In the genomic region with DNA sequence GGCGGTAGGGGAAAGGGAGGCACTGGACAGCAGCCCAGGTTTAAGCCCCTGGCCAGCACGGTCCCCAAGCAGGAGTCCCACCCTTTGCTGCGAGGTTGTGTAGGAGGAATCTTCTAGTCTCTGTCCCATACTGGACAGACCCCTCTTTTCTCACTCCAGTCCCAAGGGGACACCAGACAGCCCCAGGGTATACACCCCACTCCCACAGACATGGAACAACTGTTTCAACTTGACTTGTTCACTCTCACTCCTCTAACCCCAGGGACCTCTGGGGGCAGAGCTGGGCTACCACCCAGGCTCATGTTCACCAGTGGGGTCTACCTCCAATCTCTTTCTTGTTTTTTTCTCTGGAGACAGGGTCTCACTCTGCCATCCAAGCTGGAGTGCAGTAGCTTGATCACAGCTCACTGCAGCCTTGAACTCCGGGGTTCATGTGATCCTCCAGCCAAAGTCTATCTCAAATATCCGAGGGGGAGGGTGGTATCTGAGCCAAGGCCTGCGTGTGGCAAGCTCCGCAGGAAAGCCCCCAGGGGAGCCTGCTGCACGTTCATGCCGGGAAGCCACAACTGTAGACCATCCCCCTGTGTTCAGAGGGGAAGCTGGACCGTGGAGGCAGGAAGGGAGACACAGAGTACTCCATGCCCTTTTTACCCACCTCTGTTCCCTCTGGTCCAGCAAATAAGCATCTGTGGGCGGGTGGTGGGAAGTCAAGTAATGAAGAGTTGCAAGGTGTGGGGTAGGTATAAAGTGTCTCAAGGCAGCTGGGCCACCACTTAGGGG, we compare ENCODE assay signal across 1 cellular context.
TF ChIP-seq lines count a peak whose summit lies in the region.

No MANE protein-coding gene starts in this region.

TF ChIP-seq in GM23338, 12 proteins besides CTCF, POLR2A, EP300 and RAD21 (continued from another document):
- TF ChIP-seq ETS1 (IDR thresholded peaks at IDR 0.05) (no peak), ZNF114 (CRISPR knock-in tag; IDR thresholded peaks at IDR 0.05) (no peak), STAT1 (IDR thresholded peaks at IDR 0.05; ENCODE audit: unreplicated experiment) (no peak), POLR2AphosphoS5 (IDR thresholded peaks at IDR 0.05; ENCODE audit: low read depth) (no peak)
- TF ChIP-seq, protein P1, sequence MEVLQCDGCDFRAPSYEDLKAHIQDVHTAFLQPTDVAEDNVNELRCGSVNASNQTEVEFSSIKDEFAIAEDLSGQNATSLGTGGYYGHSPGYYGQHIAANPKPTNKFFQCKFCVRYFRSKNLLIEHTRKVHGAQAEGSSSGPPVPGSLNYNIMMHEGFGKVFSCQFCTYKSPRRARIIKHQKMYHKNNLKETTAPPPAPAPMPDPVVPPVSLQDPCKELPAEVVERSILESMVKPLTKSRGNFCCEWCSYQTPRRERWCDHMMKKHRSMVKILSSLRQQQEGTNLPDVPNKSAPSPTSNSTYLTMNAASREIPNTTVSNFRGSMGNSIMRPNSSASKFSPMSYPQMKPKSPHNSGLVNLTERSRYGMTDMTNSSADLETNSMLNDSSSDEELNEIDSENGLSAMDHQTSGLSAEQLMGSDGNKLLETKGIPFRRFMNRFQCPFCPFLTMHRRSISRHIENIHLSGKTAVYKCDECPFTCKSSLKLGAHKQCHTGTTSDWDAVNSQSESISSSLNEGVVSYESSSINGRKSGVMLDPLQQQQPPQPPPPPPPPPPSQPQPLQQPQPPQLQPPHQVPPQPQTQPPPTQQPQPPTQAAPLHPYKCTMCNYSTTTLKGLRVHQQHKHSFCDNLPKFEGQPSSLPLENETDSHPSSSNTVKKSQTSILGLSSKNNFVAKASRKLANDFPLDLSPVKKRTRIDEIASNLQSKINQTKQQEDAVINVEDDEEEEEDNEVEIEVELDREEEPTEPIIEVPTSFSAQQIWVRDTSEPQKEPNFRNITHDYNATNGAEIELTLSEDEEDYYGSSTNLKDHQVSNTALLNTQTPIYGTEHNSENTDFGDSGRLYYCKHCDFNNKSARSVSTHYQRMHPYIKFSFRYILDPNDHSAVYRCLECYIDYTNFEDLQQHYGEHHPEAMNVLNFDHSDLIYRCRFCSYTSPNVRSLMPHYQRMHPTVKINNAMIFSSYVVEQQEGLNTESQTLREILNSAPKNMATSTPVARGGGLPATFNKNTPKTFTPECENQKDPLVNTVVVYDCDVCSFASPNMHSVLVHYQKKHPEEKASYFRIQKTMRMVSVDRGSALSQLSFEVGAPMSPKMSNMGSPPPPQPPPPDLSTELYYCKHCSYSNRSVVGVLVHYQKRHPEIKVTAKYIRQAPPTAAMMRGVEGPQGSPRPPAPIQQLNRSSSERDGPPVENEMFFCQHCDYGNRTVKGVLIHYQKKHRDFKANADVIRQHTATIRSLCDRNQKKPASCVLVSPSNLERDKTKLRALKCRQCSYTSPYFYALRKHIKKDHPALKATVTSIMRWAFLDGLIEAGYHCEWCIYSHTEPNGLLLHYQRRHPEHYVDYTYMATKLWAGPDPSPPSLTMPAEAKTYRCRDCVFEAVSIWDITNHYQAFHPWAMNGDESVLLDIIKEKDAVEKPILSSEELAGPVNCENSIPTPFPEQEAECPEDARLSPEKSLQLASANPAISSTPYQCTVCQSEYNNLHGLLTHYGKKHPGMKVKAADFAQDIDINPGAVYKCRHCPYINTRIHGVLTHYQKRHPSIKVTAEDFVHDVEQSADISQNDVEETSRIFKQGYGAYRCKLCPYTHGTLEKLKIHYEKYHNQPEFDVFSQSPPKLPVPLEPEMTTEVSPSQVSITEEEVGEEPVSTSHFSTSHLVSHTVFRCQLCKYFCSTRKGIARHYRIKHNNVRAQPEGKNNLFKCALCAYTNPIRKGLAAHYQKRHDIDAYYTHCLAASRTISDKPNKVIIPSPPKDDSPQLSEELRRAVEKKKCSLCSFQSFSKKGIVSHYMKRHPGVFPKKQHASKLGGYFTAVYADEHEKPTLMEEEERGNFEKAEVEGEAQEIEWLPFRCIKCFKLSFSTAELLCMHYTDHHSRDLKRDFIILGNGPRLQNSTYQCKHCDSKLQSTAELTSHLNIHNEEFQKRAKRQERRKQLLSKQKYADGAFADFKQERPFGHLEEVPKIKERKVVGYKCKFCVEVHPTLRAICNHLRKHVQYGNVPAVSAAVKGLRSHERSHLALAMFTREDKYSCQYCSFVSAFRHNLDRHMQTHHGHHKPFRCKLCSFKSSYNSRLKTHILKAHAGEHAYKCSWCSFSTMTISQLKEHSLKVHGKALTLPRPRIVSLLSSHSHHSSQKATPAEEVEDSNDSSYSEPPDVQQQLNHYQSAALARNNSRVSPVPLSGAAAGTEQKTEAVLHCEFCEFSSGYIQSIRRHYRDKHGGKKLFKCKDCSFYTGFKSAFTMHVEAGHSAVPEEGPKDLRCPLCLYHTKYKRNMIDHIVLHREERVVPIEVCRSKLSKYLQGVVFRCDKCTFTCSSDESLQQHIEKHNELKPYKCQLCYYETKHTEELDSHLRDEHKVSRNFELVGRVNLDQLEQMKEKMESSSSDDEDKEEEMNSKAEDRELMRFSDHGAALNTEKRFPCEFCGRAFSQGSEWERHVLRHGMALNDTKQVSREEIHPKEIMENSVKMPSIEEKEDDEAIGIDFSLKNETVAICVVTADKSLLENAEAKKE (CRISPR knock-in tag; IDR thresholded peaks at IDR 0.05): no peak
TF ChIP-seq in GM23338: peak in this region for 0.
